Comparison of ENCODE assay signal across 1 cellular context in genomic region chr15:69685524-69686452, GRCh38.
TF ChIP-seq lines count a peak whose summit lies in the region.

No MANE protein-coding gene starts in this region.

TF ChIP-seq in GM23338, 12 proteins besides CTCF, POLR2A, EP300 and RAD21 (continued from another document):
- TF ChIP-seq ZNF462 (CRISPR knock-in tag; IDR thresholded peaks at IDR 0.05) (no peak), ZNF331 (CRISPR knock-in tag; IDR thresholded peaks at IDR 0.05; ENCODE audit: low read depth) (no peak), CREB1 (CRISPR knock-in tag; IDR thresholded peaks at IDR 0.05; ENCODE audit: low read depth) (no peak), STAT1 (IDR thresholded peaks at IDR 0.05; ENCODE audit: unreplicated experiment) (no peak), EZH2phosphoT487 (IDR thresholded peaks at IDR 0.05; ENCODE audit: unreplicated experiment) (no peak)
